In the genomic region with DNA sequence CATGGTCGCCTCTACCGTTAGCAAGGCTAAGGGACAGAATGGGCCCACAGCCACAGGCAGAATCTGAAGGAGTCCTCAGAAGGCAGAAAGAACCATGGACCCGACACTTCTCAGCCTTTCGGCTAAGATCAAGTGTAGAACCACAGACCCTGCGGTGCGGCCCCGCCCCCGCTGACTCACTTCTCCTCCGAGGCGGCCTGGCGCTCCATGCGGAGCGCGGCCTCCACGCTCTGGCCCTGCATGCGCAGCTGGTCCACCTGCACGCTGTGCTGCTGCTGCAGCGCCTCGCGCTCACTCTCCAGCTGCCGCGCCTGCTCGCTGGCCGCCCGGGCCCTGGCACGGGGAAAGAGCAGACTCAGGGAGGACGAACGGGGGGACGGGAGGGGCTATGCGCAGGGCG, we compare ENCODE assay signal across 15 cellular contexts. TPM values are rescaled to one million over a fixed set of nuclear protein-coding genes. Genes with fewer than 3 reads are reported as not detected.
"Had no signal": no experiment of that assay in that cellular context is flagged by ENCODE, and none has a peak within 500 bp of the region (broad histone marks: within the 10 kb centered on the region; RNA-seq: fewer than 3 reads in every experiment).

No MANE protein-coding gene starts in this region.

RNA-seq across cellular contexts. Expression of gene CTAG2, which starts 9.7 kb away (rescaled TPM):
- total RNA-seq: stomach, subcutaneous adipose tissue, suprapubic skin, temporal lobe, thoracic aorta, thyroid gland, tibial nerve, transverse colon, upper lobe of left lung, upper lobe of right lung, ureter, urinary bladder, uterus, vagina had no signal
- polyA plus RNA-seq: urinary bladder had no signal

RNA-seq across cellular contexts. Expression of gene CTAG1B, which starts 24.6 kb away (rescaled TPM):
- total RNA-seq: stomach, subcutaneous adipose tissue, suprapubic skin, temporal lobe, thoracic aorta, thyroid gland, tibial nerve, transverse colon, upper lobe of left lung, upper lobe of right lung, ureter, urinary bladder, vagina had no signal
- polyA plus RNA-seq: stomach, thymus, urinary bladder had no signal

RNA-seq across cellular contexts. Expression of gene CTAG1A, which starts 58.8 kb away (rescaled TPM):
- total RNA-seq: stomach, subcutaneous adipose tissue, suprapubic skin, temporal lobe, thoracic aorta, thyroid gland, tibial nerve, transverse colon, upper lobe of left lung, upper lobe of right lung, ureter, urinary bladder, uterus, vagina had no signal
- polyA plus RNA-seq: stomach, urinary bladder had no signal
